15 cellular contexts compared by ENCODE assay signal in genomic region chr10:32972454-32972853, GRCh38. TPM values are rescaled to one million over a fixed set of nuclear protein-coding genes. Genes with fewer than 3 reads are reported as not detected.
DNase-seq lines count a peak whose midpoint lies in the region; FAIRE-seq and TF ChIP-seq lines count a peak whose summit lies in the region.
"Had no signal": no experiment of that assay in that cellular context is flagged by ENCODE, and none has a peak within 500 bp of the region (broad histone marks: within the 10 kb centered on the region; RNA-seq: fewer than 3 reads in every experiment).

No MANE protein-coding gene starts in this region.

- peak overlapping the region; percentile 69 for H3K9ac ChIP-seq in Karpas-422 (ENCODE audit: low read length)
- H3K9ac ChIP-seq: BLaER1 treated with 17β-estradiol and CSF1 and Interleukin-3, amounts not matched to agents 10 nM and 100 nM had no signal

- no peak overlapping the region for H3K4me3 Mint-ChIP-seq in mesothelial cell of epicardium
- H3K4me3 Mint-ChIP-seq: activated CD8-positive, alpha-beta T cell treated with anti-CD3 and anti-CD28 coated beads, Interleukin-2, amount 10 ng/mL, durations not matched to agents 7 days and 5 days; stimulated activated naive CD8-positive, alpha-beta T cell treated with anti-CD3 and anti-CD28 coated beads, Interleukin-15, amount 100 ng/mL, for 72 hours had no signal

- H3K4me1 ChIP-seq in Karpas-422 (ENCODE audit: low read length) = peaks cover 79% of the 10 kb centered on the region

- peak; percentile 82 for FAIRE-seq in G401.6 (lab: Jason Lieb, UNC)
- FAIRE-seq in TTC549 (lab: Jason Lieb, UNC) = peak; percentile 49
- FAIRE-seq: bronchial epithelial cell had no signal

- peak overlapping the region; percentile 85 for H3K4me2 ChIP-seq in Karpas-422 (ENCODE audit: low read depth, low read length, poor library complexity, severe bottlenecking)

- no peaks in the 10 kb centered on the region for H3K36me3 Mint-ChIP-seq in mesothelial cell of epicardium

- H3K36me3 ChIP-seq in Karpas-422 (ENCODE audit: insufficient read depth, low read length) = no peaks in the 10 kb centered on the region
- H3K36me3 ChIP-seq: BLaER1 treated with 17β-estradiol and CSF1 and Interleukin-3, amounts not matched to agents 10 nM and 100 nM had no signal

- H3K27ac Mint-ChIP-seq in mesothelial cell of epicardium = peak overlapping the region; percentile 4
- H3K27ac Mint-ChIP-seq: activated CD8-positive, alpha-beta T cell treated with anti-CD3 and anti-CD28 coated beads, Interleukin-2, amount 10 ng/mL, durations not matched to agents 7 days and 5 days; stimulated activated naive CD8-positive, alpha-beta T cell treated with anti-CD3 and anti-CD28 coated beads, Interleukin-15, amount 100 ng/mL, for 72 hours had no signal

- no peaks in the 10 kb centered on the region for H3K9me2 ChIP-seq in Karpas-422 (replicated peaks; ENCODE audit: insufficient read depth, low read length)

- H3K4me1 Mint-ChIP-seq in mesothelial cell of epicardium = peaks cover 14% of the 10 kb centered on the region
- H3K4me1 Mint-ChIP-seq: stimulated activated naive CD8-positive, alpha-beta T cell treated with anti-CD3 and anti-CD28 coated beads, Interleukin-15, amount 100 ng/mL, for 72 hours had no signal

- peak overlapping the region; percentile 52 for H3K4me3 ChIP-seq in Karpas-422 (ENCODE audit: low read length)
- H3K4me3 ChIP-seq: BLaER1 treated with 17β-estradiol and CSF1 and Interleukin-3, amounts not matched to agents 10 nM and 100 nM had no signal

- no peak overlapping the region for H2AFZ ChIP-seq in Karpas-422 (ENCODE audit: low read length)

- H3K9me3 Mint-ChIP-seq in mesothelial cell of epicardium = no peaks in the 10 kb centered on the region
- H3K9me3 Mint-ChIP-seq: stimulated activated naive CD8-positive, alpha-beta T cell treated with anti-CD3 and anti-CD28 coated beads, Interleukin-15, amount 100 ng/mL, for 72 hours had no signal

- no peaks in the 10 kb centered on the region for H3K27me3 ChIP-seq in Karpas-422 (ENCODE audit: low read length)
- H3K27me3 ChIP-seq: BLaER1 treated with 17β-estradiol and CSF1 and Interleukin-3, amounts not matched to agents 10 nM and 100 nM had no signal

- H3K27ac ChIP-seq in Karpas-422 (ENCODE audit: low read length) = peak overlapping the region; percentile 98
- H3K27ac ChIP-seq: BLaER1 treated with 17β-estradiol and CSF1 and Interleukin-3, amounts not matched to agents 10 nM and 100 nM had no signal

- no peaks in the 10 kb centered on the region for H3K9me3 ChIP-seq in Karpas-422 (ENCODE audit: low read length)

- no peaks in the 10 kb centered on the region for H3K27me3 Mint-ChIP-seq in mesothelial cell of epicardium (ENCODE audit: low read depth)
- H3K27me3 Mint-ChIP-seq: stimulated activated naive CD8-positive, alpha-beta T cell treated with anti-CD3 and anti-CD28 coated beads, Interleukin-15, amount 100 ng/mL, for 72 hours had no signal

- TF ChIP-seq CTCF in mesothelial cell of epicardium (IDR thresholded peaks at IDR 0.05; ENCODE audit: unreplicated experiment) = no peak

- no peaks in the 10 kb centered on the region for H3K79me2 ChIP-seq in Karpas-422 (ENCODE audit: low read length)

- DNase-seq in Karpas-422 = peak; percentile 88
- no peak for DNase-seq in mesothelial cell of epicardium (ENCODE audit: low spot score in 2 of 2, unreplicated experiment in 2 of 2)
- no peak for DNase-seq in ureter (ENCODE audit: low spot score)
- no peak for DNase-seq in NCI-H1105 treated with DMSO at 0.1 percent for 48 hours (lab: John Stamatoyannopoulos, UW)
- DNase-seq in superior temporal gyrus (ENCODE audit: extremely low spot score) = no peak
- no peak for DNase-seq in pons (ENCODE audit: low spot score)
- DNase-seq: activated CD8-positive, alpha-beta T cell treated with anti-CD3 and anti-CD28 coated beads, Interleukin-2, amount 10 ng/mL, durations not matched to agents 7 days and 5 days; activated naive CD4-positive, alpha-beta T cell; hippocampal formation; stimulated activated CD4-positive, alpha-beta T cell treated with anti-CD3 and anti-CD28 coated beads, Interleukin-4, amount 100 ng/mL, for 4 hours; stimulated activated naive CD8-positive, alpha-beta T cell treated with anti-CD3 and anti-CD28 coated beads, Interleukin-15, amount 100 ng/mL, for 72 hours had no signal

- no peaks in the 10 kb centered on the region for H4K20me1 ChIP-seq in Karpas-422 (ENCODE audit: insufficient read depth, low read depth, low read length)
- H4K20me1 ChIP-seq: BLaER1 treated with 17β-estradiol and CSF1 and Interleukin-3, amounts not matched to agents 10 nM and 100 nM had no signal

RNA-seq across cellular contexts. Expression of gene ITGB1, which starts 14.4 kb away (rescaled TPM):
- 526 and 559 TPM in 2 replicates for total RNA-seq in Karpas-422 (2014; rRNA removed; shearing (Covaris generic); ENCODE audit: low replicate concordance)
- total RNA-seq in mesothelial cell of epicardium (294 to 307 TPM (median 307 TPM) in 3 replicates), ureter (349 TPM)
